Comparison of ENCODE assay signal across 25 cellular contexts in genomic region chr2:4408311-4408710, GRCh38.
"Had no signal": no experiment of that assay in that cellular context is flagged by ENCODE, and none has a peak within 500 bp of the region (broad histone marks: within the 10 kb centered on the region; RNA-seq: fewer than 3 reads in every experiment).

No MANE protein-coding gene starts in this region.

- H3K4me3 ChIP-seq: dorsolateral prefrontal cortex, gastrocnemius medialis, right atrium auricular region, smooth muscle cell, suprapubic skin, vagina had no signal

- H2AFZ ChIP-seq: parathyroid adenoma had no signal

- H3K9ac ChIP-seq: parathyroid adenoma had no signal

- H3K27ac Mint-ChIP-seq: naive thymus-derived CD4-positive, alpha-beta T cell; nephron; progenitor cell of endocrine pancreas; stimulated activated naive CD8-positive, alpha-beta T cell treated with anti-CD3 and anti-CD28 coated beads, Interleukin-15, amount 100 ng/mL, for 72 hours had no signal

- H3K9me3 ChIP-seq: gastrocnemius medialis, right atrium auricular region, suprapubic skin, vagina had no signal

- H3K4me1 Mint-ChIP-seq: naive thymus-derived CD4-positive, alpha-beta T cell; nephron; stimulated activated naive CD8-positive, alpha-beta T cell treated with anti-CD3 and anti-CD28 coated beads, Interleukin-15, amount 100 ng/mL, for 72 hours had no signal

- H3K4me3 Mint-ChIP-seq: naive thymus-derived CD4-positive, alpha-beta T cell; nephron; stimulated activated naive CD8-positive, alpha-beta T cell treated with anti-CD3 and anti-CD28 coated beads, Interleukin-15, amount 100 ng/mL, for 72 hours had no signal

- DNase-seq: dorsolateral prefrontal cortex; effector CD4-positive, alpha-beta T cell; gastrocnemius medialis; head of caudate nucleus; mesenchymal stem cell; midbrain; naive thymus-derived CD4-positive, alpha-beta T cell; stimulated activated CD4-positive, alpha-beta T cell treated with anti-CD3 and anti-CD28 coated beads, Interleukin-12 subunit alpha, Interleukin-12 subunit beta, amount 100 ng/mL, for 4 hours; stimulated activated CD4-positive, alpha-beta T cell treated with anti-CD3 and anti-CD28 coated beads, Interleukin-1b, Interleukin-23, amount 100 ng/mL, for 48 hours; stimulated activated CD4-positive, alpha-beta T cell treated with anti-CD3 and anti-CD28 coated beads, Interleukin-4, amount 100 ng/mL, for 1 hour; stimulated activated CD8-positive, alpha-beta memory T cell treated with anti-CD3 and anti-CD28 coated beads, Interleukin-4, amount 100 ng/mL, for 48 hours; stimulated activated naive CD4-positive, alpha-beta T cell; stimulated activated naive CD8-positive, alpha-beta T cell treated with anti-CD3 and anti-CD28 coated beads, Interleukin-15, amount 100 ng/mL, for 72 hours; trophoblast cell had no signal

- H3K27me3 Mint-ChIP-seq: naive thymus-derived CD4-positive, alpha-beta T cell; stimulated activated naive CD8-positive, alpha-beta T cell treated with anti-CD3 and anti-CD28 coated beads, Interleukin-15, amount 100 ng/mL, for 72 hours had no signal

- H3K79me2 ChIP-seq: parathyroid adenoma had no signal

- H3K27me3 ChIP-seq: gastrocnemius medialis, right atrium auricular region, suprapubic skin, vagina had no signal

- H3K27ac ChIP-seq: dorsolateral prefrontal cortex, gastrocnemius medialis, parathyroid adenoma, right atrium auricular region, suprapubic skin, vagina had no signal

- H3K4me2 ChIP-seq: smooth muscle cell had no signal

- H3K36me3 ChIP-seq: gastrocnemius medialis, right atrium auricular region, suprapubic skin, vagina had no signal

- ATAC-seq: gastrocnemius medialis; left lobe of liver; naive thymus-derived CD4-positive, alpha-beta T cell; sciatic nerve; stimulated activated naive CD8-positive, alpha-beta T cell treated with anti-CD3 and anti-CD28 coated beads, Interleukin-15, amount 100 ng/mL, for 72 hours had no signal

- H3K4me1 ChIP-seq: gastrocnemius medialis, parathyroid adenoma, right atrium auricular region, suprapubic skin, vagina had no signal

- FAIRE-seq: colon, keratinocyte had no signal
